In genomic region chr12:1130164-1130563, GRCh38 we compare ENCODE assay signal across 12 cellular contexts.
DNase-seq lines count a peak whose midpoint lies in the region; ATAC-seq and TF ChIP-seq lines count a peak whose summit lies in the region.
"Had no signal": no experiment of that assay in that cellular context is flagged by ENCODE, and none has a peak within 500 bp of the region (broad histone marks: within the 10 kb centered on the region; RNA-seq: fewer than 3 reads in every experiment).

No MANE protein-coding gene starts in this region.

- H3K27ac ChIP-seq in PC-9: peak overlapping the region; percentile 69
- peak overlapping the region; percentile 56 to 85 (median 76) for H3K27ac ChIP-seq in stomach

- intact Hi-C loops in PC-9 (cut with micrococcal nuclease; ENCODE audit: unreplicated experiment): loop anchor here (1.0 to 5.0 kb wide), 2 partner anchors 370 to 387 kb away; no protein-coding TSS in a partner anchor
- intact Hi-C loops in stomach (cut with DNase I; ENCODE audit: low total_unique reads): no loop called here

- H3K4me1 ChIP-seq in PC-9 (replicated peaks; ENCODE audit: insufficient read depth) (peaks cover 34% of the 10 kb centered on the region), stomach (peaks cover 0 to 44% (median 24%) of the 10 kb centered on the region in 4 donors)

- TF ChIP-seq EP300 in stomach (IDR thresholded peaks at IDR 0.05): no peak

- H3K9me2 ChIP-seq in PC-9 (ENCODE audit: insufficient read depth): no peaks in the 10 kb centered on the region

- peak overlapping the region; percentile 13; the same call in 1 of the 2 replicates for H3K4me3 ChIP-seq in PC-9
- no peak overlapping the region for H3K4me3 ChIP-seq in stomach

- no peaks in the 10 kb centered on the region; the same call in 1 of the 2 replicates for H4K20me1 ChIP-seq in PC-9 (ENCODE audit: insufficient read depth)

- POLR2A ChIA-PET in PC-9 (lab: Charles Lee; ENCODE audit: unreplicated experiment): interaction anchor here (0.5 to 1.0 kb wide), 8 partner anchors 37 to 417 kb away, joined by 3 to 13 read pairs (median 3); partner anchors contain the start of gene RAD52

- CTCF ChIA-PET in PC-9 (lab: Charles Lee): interaction anchor here (0.5 to 2.5 kb wide), 4 partner anchors 12 to 352 kb away, joined by 3 to 18 read pairs (median 7); no protein-coding TSS in a partner anchor

- H2AFZ ChIP-seq in PC-9: no peak overlapping the region

- peaks cover 42% of the 10 kb centered on the region for H3F3A ChIP-seq in PC-9 (ENCODE audit: insufficient read depth, low read depth)

- DNase-seq in NCI-H2196 (lab: John Stamatoyannopoulos, UW; ENCODE audit: unreplicated experiment): peak; percentile 23
- DNase-seq in NCI-H2196 treated with DMSO at 0.1 percent for 48 hours (lab: John Stamatoyannopoulos, UW; ENCODE audit: unreplicated experiment): no peak
- DNase-seq in PC-9: peak; percentile 74 to 98
- peak; percentile 52 for DNase-seq in glomerular endothelial cell (ENCODE audit: extremely low read depth, low read depth, low spot score)
- DNase-seq in stomach: peak; percentile 81
- no peak for DNase-seq in medulla oblongata (ENCODE audit: extremely low spot score)
- DNase-seq: aorta, HCEC 1CT, T1000 had no signal

- H3K9me3 ChIP-seq in PC-9 (ENCODE audit: insufficient read depth, low read depth): no peaks in the 10 kb centered on the region
- H3K9me3 ChIP-seq in stomach: no peaks in the 10 kb centered on the region

- TF ChIP-seq POLR2A in stomach (IDR thresholded peaks at IDR 0.05): no peak

- no TSS peak for BruUV-seq in PC-9 (replicated peaks; lab: Mats Ljungman, UMichigan)

- H3K27me3 ChIP-seq in PC-9 (ENCODE audit: insufficient read depth, low read depth): no peaks in the 10 kb centered on the region
- H3K27me3 ChIP-seq in stomach: no peaks in the 10 kb centered on the region

- ATAC-seq in GM19324 (IDR thresholded peaks at IDR 0.05; ENCODE audit: low FRiP score, unreplicated experiment) (no peak), GM18868 (IDR thresholded peaks at IDR 0.05; ENCODE audit: unreplicated experiment) (no peak)
- ATAC-seq: stimulated activated effector memory CD8-positive, alpha-beta T cell treated with anti-CD3 and anti-CD28 coated beads, Interleukin-12 subunit alpha, Interleukin-12 subunit beta, amount 100 ng/mL, for 72 hours had no signal

- H3K79me2 ChIP-seq in PC-9 (ENCODE audit: low read depth): no peaks in the 10 kb centered on the region

- no peaks in the 10 kb centered on the region for H3K36me3 ChIP-seq in PC-9 (ENCODE audit: low read depth)
- no peaks in the 10 kb centered on the region for H3K36me3 ChIP-seq in stomach

- no peak for TF ChIP-seq CTCF in PC-9 (conservative IDR thresholded peaks at IDR 0.05)
- TF ChIP-seq CTCF in stomach (IDR thresholded peaks at IDR 0.05): no peak

- WGBS in stomach, 5 donors: 21 to 47% (median 34%) methylated on average over 3 of the region's 3 CpGs

- H3K4me2 ChIP-seq in PC-9: peak overlapping the region; percentile 68

Comparison
In these comparisons a context has a peak if more than half of its experiments do, and no peak if none do; other contexts are left out.
1. DNase-seq: peak in NCI-H2196 (single experiment), PC-9 (2 of 2), glomerular endothelial cell (single experiment) and stomach (single experiment); none in NCI-H2196 treated with DMSO at 0.1 percent for 48 hours (single experiment) and medulla oblongata (single experiment).